ENCODE assay signal across 15 cellular contexts in the genomic region with DNA sequence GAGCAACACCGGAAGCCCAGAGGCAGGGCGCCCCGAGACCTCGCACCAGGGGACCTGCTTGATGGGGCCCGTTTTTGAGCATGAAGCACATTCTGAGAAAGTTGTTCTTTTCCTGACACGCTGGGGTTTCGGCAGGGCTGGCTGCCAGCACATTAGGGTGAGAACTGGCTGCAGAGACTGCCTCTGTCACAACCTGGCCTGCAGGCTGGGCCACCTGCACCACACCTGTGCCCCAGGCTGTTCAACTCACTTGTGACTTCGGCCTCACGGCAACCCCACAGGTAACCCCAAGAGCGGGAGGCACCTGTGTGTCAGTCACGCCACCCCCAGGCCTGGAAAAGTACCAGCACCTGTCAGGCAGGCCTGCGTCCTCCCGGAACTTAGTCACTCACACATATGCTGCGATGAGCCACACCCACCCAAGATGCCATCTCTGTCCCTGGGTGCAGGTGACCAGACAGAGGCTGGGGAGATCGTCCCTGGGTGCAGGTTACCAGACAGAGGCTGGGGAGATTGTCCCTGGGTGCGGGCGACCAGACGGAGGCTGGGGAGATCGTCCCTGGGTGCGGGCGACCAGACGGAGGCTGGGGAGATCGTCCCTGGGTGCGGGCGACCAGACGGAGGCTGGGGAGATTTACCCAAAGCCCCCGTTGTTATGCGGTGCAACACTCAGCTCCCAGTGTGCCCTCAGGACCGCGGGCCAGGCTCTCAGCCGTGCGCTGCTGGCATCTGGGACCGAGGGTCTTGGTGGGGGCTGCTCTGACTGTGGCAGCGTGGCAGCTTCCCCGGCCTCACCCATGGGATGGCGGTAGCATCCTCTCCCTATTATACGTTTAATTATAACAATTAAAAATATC.
A peak's percentile ranks its signal among the peaks of the same experiment; 100 is the strongest.
DNase-seq lines count a peak whose midpoint lies in the region; ATAC-seq, FAIRE-seq and TF ChIP-seq lines count a peak whose summit lies in the region.
"Had no signal": no experiment of that assay in that cellular context is flagged by ENCODE, and none has a peak within 500 bp of the region (broad histone marks: within the 10 kb centered on the region; RNA-seq: fewer than 3 reads in every experiment).

No MANE protein-coding gene starts in this region.

- H3K9me3 ChIP-seq in H1 (ENCODE audit: insufficient read depth in 2 of 2, low read depth in 1 of 2, low read length in 1 of 2) (no peaks in the 10 kb centered on the region), trophoblast cell (ENCODE audit: insufficient read depth, low read depth, low read length) (peaks cover 2% of the 10 kb centered on the region)

- CTCF ChIA-PET in H1 (lab: Charles Lee; ENCODE audit: partially characterized antibody) = no interaction called here

- H2AK5ac ChIP-seq in H1 (ENCODE audit: low read depth, low read length) = no peak overlapping the region
- H2AK5ac ChIP-seq in trophoblast cell (ENCODE audit: low read length) = no peak overlapping the region

- TF ChIP-seq RAD21 in H1 (IDR thresholded peaks at IDR 0.05 in 1 of 2, conservative IDR thresholded peaks at IDR 0.05 in 1 of 2; ENCODE audit: low read depth in 2 of 2, low read length in 2 of 2) = peak; percentile 24 to 38; a peak in 3 of 4 replicates

- ATAC-seq in GM21717 (IDR thresholded peaks at IDR 0.05; ENCODE audit: unreplicated experiment) = no peak
- ATAC-seq: activated CD8-positive, alpha-beta T cell treated with anti-CD3 and anti-CD28 coated beads for 36 hours; right cardiac atrium had no signal

- WGBS in H1 (ENCODE audit: extremely low coverage in 1 of 2, insufficient coverage in 1 of 2, insufficient read length in 1 of 2, insufficient replicate concordance in 2 of 2, low coverage in 1 of 2, low lambda C conversion rate in 2 of 2, missing lambda C conversion rate in 1 of 2), 2 experiments = 87% methylated on average over 34 of the region's 37 CpGs; no CpG with 5 or more reads in 1 of the 2 experiments
- WGBS in trophoblast cell (ENCODE audit: extremely low coverage, insufficient coverage, insufficient read length) = no CpG with 5 or more reads among the region's 37 CpGs

- H3K79me2 ChIP-seq in H1 (ENCODE audit: control insufficient read depth in 1 of 2, insufficient read depth in 2 of 2, low read length in 2 of 2) (no peaks in the 10 kb centered on the region), trophoblast cell (ENCODE audit: control insufficient read depth, insufficient read depth, low read length, poor library complexity) (no peaks in the 10 kb centered on the region)

- H3K27me3 ChIP-seq in H1 (replicated peaks in 1 of 4; ENCODE audit: control insufficient read depth in 3 of 4, extremely low read depth in 1 of 4, insufficient read depth in 3 of 4, low read length in 3 of 4) = no peaks in the 10 kb centered on the region
- no peaks in the 10 kb centered on the region for H3K27me3 ChIP-seq in trophoblast cell (ENCODE audit: insufficient read depth, low read length)

- peak; percentile 1 to 14 (median 9); a peak in 3 of 4 replicates for TF ChIP-seq CTCF in H1 (IDR thresholded peaks at IDR 0.05; ENCODE audit: control extremely low read depth in 1 of 3, insufficient read depth in 1 of 3, low read depth in 1 of 3, low read length in 3 of 3)

- H4K91ac ChIP-seq in H1 (replicated peaks; ENCODE audit: insufficient read length, low read length) (no peak overlapping the region), trophoblast cell (ENCODE audit: low read depth, low read length) (no peak overlapping the region)

- H2BK20ac ChIP-seq in H1 (ENCODE audit: low read length) = no peak overlapping the region

- H3K56ac ChIP-seq in H1 (replicated peaks; ENCODE audit: insufficient read length, low read depth, low read length) = no peak overlapping the region

- no peak overlapping the region for H4K12ac ChIP-seq in trophoblast cell (ENCODE audit: low read depth, low read length)

- H3K23ac ChIP-seq in H1 (ENCODE audit: insufficient read length) (no peak overlapping the region), trophoblast cell (ENCODE audit: low read length) (no peak overlapping the region)

- H3K36me3 ChIP-seq in H1 (ENCODE audit: control insufficient read depth in 2 of 4, insufficient read depth in 4 of 4, low read length in 3 of 4) (no peaks in the 10 kb centered on the region), trophoblast cell (ENCODE audit: control insufficient read depth in 1 of 2, insufficient read depth in 2 of 2, low read length in 2 of 2) (no peaks in the 10 kb centered on the region)

- H2BK5ac ChIP-seq in H1 (ENCODE audit: low read depth, low read length) = no peak overlapping the region
- H2BK5ac ChIP-seq in trophoblast cell (ENCODE audit: low read depth, low read length, poor library complexity) = no peak overlapping the region

- H3K4me1 ChIP-seq in H1 (replicated peaks in 1 of 4; ENCODE audit: control insufficient read depth in 3 of 4, insufficient read depth in 4 of 4, low read length in 3 of 4) (no peaks in the 10 kb centered on the region; a peak in 1 of 7 replicates), trophoblast cell (ENCODE audit: control insufficient read depth in 1 of 2, insufficient read depth in 2 of 2, low read length in 2 of 2) (no peaks in the 10 kb centered on the region)

- POLR2A ChIA-PET in H1 (lab: Charles Lee; ENCODE audit: partially characterized antibody) = interaction anchor here (1.2 to 1.3 kb wide), 2 partner anchors 11 to 12 kb away, joined by 3 read pairs; no protein-coding TSS in a partner anchor

- H4K20me1 ChIP-seq in H1 (replicated peaks in 1 of 2; ENCODE audit: control insufficient read depth in 1 of 2, insufficient read depth in 2 of 2, low read length in 2 of 2) = no peaks in the 10 kb centered on the region

- H2BK12ac ChIP-seq in H1 (ENCODE audit: low read depth, low read length) (0 out of 2 replicates have a peak overlapping the region, but pooled peaks have one; percentile 9), trophoblast cell (ENCODE audit: low read length) (no peak overlapping the region)

- H2BK120ac ChIP-seq in H1 (replicated peaks; ENCODE audit: low read depth, low read length) (no peak overlapping the region), trophoblast cell (ENCODE audit: insufficient read depth, low read length, poor library complexity) (no peak overlapping the region)

- no peak for FAIRE-seq in H1 (lab: Jason Lieb, UNC)

- H2BK15ac ChIP-seq in H1 (ENCODE audit: low read length) = no peak overlapping the region

- peak; percentile 29 for DNase-seq in DMS153 (lab: John Stamatoyannopoulos, UW)
- no peak for DNase-seq in DMS153 treated with DMSO at 0.1 percent for 48 hours (lab: John Stamatoyannopoulos, UW; ENCODE audit: unreplicated experiment)
- peak; percentile 76 for DNase-seq in NCI-H69 (lab: John Stamatoyannopoulos, UW)
- DNase-seq in H1 (ENCODE audit: low read depth in 1 of 2, low spot score in 2 of 2) = peak in 1 of 2 experiments; percentile 48
- DNase-seq in trophoblast cell = no peak
- DNase-seq in NCI-H524 (lab: John Stamatoyannopoulos, UW) = no peak
- no peak for DNase-seq in cerebellar nuclear complex (lab: John Stamatoyannopoulos, UW)
- DNase-seq: activated CD8-positive, alpha-beta T cell treated with anti-CD3 and anti-CD28 coated beads for 36 hours; immature natural killer cell; Karpas-422; NCI-H2029 treated with DMSO at 0.1 percent for 48 hours; substantia nigra had no signal

- H3K14ac ChIP-seq in H1 (ENCODE audit: insufficient read length) (no peak overlapping the region), trophoblast cell (ENCODE audit: low read length) (no peak overlapping the region)

- no peak overlapping the region for H3K4me3 ChIP-seq in H1 (ENCODE audit: extremely low read depth in 1 of 4, insufficient read depth in 2 of 4, low read depth in 3 of 4, low read length in 4 of 4)
- H3K4me3 ChIP-seq in trophoblast cell (ENCODE audit: low read depth, low read length) = peak overlapping the region; percentile 21

- H3K79me1 ChIP-seq in H1 (ENCODE audit: low read depth, low read length) = no peaks in the 10 kb centered on the region
- H3K79me1 ChIP-seq in trophoblast cell (ENCODE audit: low read length) = no peaks in the 10 kb centered on the region

- no peak overlapping the region for H4K5ac ChIP-seq in H1 (ENCODE audit: insufficient read length, low read depth, low read length)

- no peaks in the 10 kb centered on the region for H3K23me2 ChIP-seq in H1 (ENCODE audit: low read depth, low read length)

- H3K18ac ChIP-seq in H1 (ENCODE audit: extremely low read depth, low read length) = no peak overlapping the region
- H3K18ac ChIP-seq in trophoblast cell (ENCODE audit: low read length) = no peak overlapping the region

- H4K8ac ChIP-seq in H1 (ENCODE audit: extremely low read depth, insufficient read depth, low read length) = no peak overlapping the region
- H4K8ac ChIP-seq in trophoblast cell (ENCODE audit: low read depth, low read length) = no peak overlapping the region

- H3K4ac ChIP-seq in H1 (replicated peaks; ENCODE audit: insufficient read length, low read depth, low read length) (no peak overlapping the region), trophoblast cell (ENCODE audit: low read depth, low read length) (no peak overlapping the region)

- H2AFZ ChIP-seq in H1 (ENCODE audit: low read length) (no peak overlapping the region), trophoblast cell (ENCODE audit: insufficient read depth, low read length, poor library complexity) (no peak overlapping the region)

- no peak for TF ChIP-seq EP300 in H1 (IDR thresholded peaks at IDR 0.05; ENCODE audit: borderline replicate concordance in 1 of 2, low read depth in 2 of 2, low read length in 2 of 2)

- H3K4me2 ChIP-seq in H1 (ENCODE audit: insufficient read depth in 1 of 2, low read depth in 2 of 2, low read length in 2 of 2) (no peak overlapping the region), trophoblast cell (ENCODE audit: low read length) (no peak overlapping the region)

- no peak overlapping the region for H3K9ac ChIP-seq in H1 (replicated peaks in 1 of 4; ENCODE audit: extremely low read depth in 1 of 4, low read depth in 3 of 4, low read length in 3 of 4)
- H3K9ac ChIP-seq in trophoblast cell (ENCODE audit: low read length) = no peak overlapping the region

- H3K27ac ChIP-seq in H1 (ENCODE audit: low read depth, low read length) = no peak overlapping the region
- no peak overlapping the region for H3K27ac ChIP-seq in trophoblast cell (ENCODE audit: low read depth, low read length)
- H3K27ac ChIP-seq: 22Rv1 had no signal

- no peak for TF ChIP-seq POLR2A in H1 (IDR thresholded peaks at IDR 0.05; ENCODE audit: control extremely low read depth in 1 of 2, low read depth in 2 of 2, low read length in 2 of 2)

TF ChIP-seq in H1, 55 proteins besides CTCF, POLR2A, EP300 and RAD21 (continues in another document):
- TF ChIP-seq SP4 (IDR thresholded peaks at IDR 0.05; ENCODE audit: low read length) = no peak
- no peak for TF ChIP-seq EGR1 (IDR thresholded peaks at IDR 0.05; ENCODE audit: borderline replicate concordance, low read depth, low read length)
- no peak for TF ChIP-seq YY1 (IDR thresholded peaks at IDR 0.05; ENCODE audit: low read depth, low read length)
- TF ChIP-seq RFX5 (IDR thresholded peaks at IDR 0.05; ENCODE audit: borderline replicate concordance, low read depth, low read length) = no peak
- no peak for TF ChIP-seq CBX5 (IDR thresholded peaks at IDR 0.05; ENCODE audit: low read depth, low read length)
- no peak for TF ChIP-seq JUND (IDR thresholded peaks at IDR 0.05; ENCODE audit: low read length)
- no peak for TF ChIP-seq SP2 (IDR thresholded peaks at IDR 0.05; ENCODE audit: low read length)

Comparison
In these comparisons a context has a peak if more than half of its experiments do, and no peak if none do; other contexts are left out.
1. DNase-seq: peak in DMS153 (single experiment) and NCI-H69 (single experiment); none in DMS153 treated with DMSO at 0.1 percent for 48 hours (single experiment), trophoblast cell (0 of 2), NCI-H524 (0 of 2) and cerebellar nuclear complex (0 of 2).